ENCODE assay signal across 1 cellular context in genomic region chr17:82205720-82206508, GRCh38.
TF ChIP-seq lines count a peak whose summit lies in the region.

No MANE protein-coding gene starts in this region.

TF ChIP-seq in HepG2, 621 proteins besides CTCF, POLR2A, EP300 and RAD21 (continued from another document and continues in another):
- TF ChIP-seq NFAT5 (CRISPR knock-in tag; IDR thresholded peaks at IDR 0.05) (no peak; the same call in 1 of the 2 replicates), NRL (CRISPR knock-in tag; IDR thresholded peaks at IDR 0.05; ENCODE audit: borderline replicate concordance) (no peak), MTF1 (CRISPR knock-in tag; IDR thresholded peaks at IDR 0.05) (no peak), ZNF619 (CRISPR knock-in tag; IDR thresholded peaks at IDR 0.05) (0 out of 2 replicates have a peak, but pooled peaks have one; percentile 41), NR1H2 (CRISPR knock-in tag; IDR thresholded peaks at IDR 0.05; ENCODE audit: borderline replicate concordance, low read depth) (no peak), ZNF138 (CRISPR knock-in tag; IDR thresholded peaks at IDR 0.05; ENCODE audit: low read depth) (no peak), TP53 (CRISPR knock-in tag; conservative IDR thresholded peaks at IDR 0.05) (peak; percentile 34; the same call in 1 of the 2 replicates), ZNF276 (CRISPR knock-in tag; IDR thresholded peaks at IDR 0.05; ENCODE audit: low read depth) (no peak), ZMAT5 (CRISPR knock-in tag; IDR thresholded peaks at IDR 0.05; ENCODE audit: borderline replicate concordance, low read depth) (no peak), YEATS4 (CRISPR knock-in tag; IDR thresholded peaks at IDR 0.05; ENCODE audit: borderline replicate concordance) (0 out of 2 replicates have a peak, but pooled peaks have one; percentile 22), TCF7L2 (IDR thresholded peaks at IDR 0.05; ENCODE audit: low read depth, low read length) (no peak), ZBTB10 (CRISPR knock-in tag; IDR thresholded peaks at IDR 0.05; ENCODE audit: borderline replicate concordance) (0 out of 2 replicates have a peak, but pooled peaks have one; percentile 33), ARID3A (IDR thresholded peaks at IDR 0.05; ENCODE audit: low read depth, low read length) (0 out of 2 replicates have a peak, but pooled peaks have one; percentile 42), ZNF407 (CRISPR knock-in tag; IDR thresholded peaks at IDR 0.05; ENCODE audit: not compliant biosample characterization) (peak; percentile 41), ZNF776 (CRISPR knock-in tag; IDR thresholded peaks at IDR 0.05) (no peak), ZNF234 (CRISPR knock-in tag; conservative IDR thresholded peaks at IDR 0.05) (no peak), HMG20B (CRISPR knock-in tag; conservative IDR thresholded peaks at IDR 0.05) (no peak), RFX5 (IDR thresholded peaks at IDR 0.05; ENCODE audit: low read depth, low read length) (no peak), ZSCAN29 (CRISPR knock-in tag; conservative IDR thresholded peaks at IDR 0.05) (no peak), CSRNP1 (CRISPR knock-in tag; IDR thresholded peaks at IDR 0.05) (no peak), IRX3 (CRISPR knock-in tag; IDR thresholded peaks at IDR 0.05; ENCODE audit: borderline replicate concordance, low read depth) (no peak), RORA (CRISPR knock-in tag; IDR thresholded peaks at IDR 0.05) (no peak), ZBTB42 (CRISPR knock-in tag; IDR thresholded peaks at IDR 0.05) (peak; percentile 81; the same call in 1 of the 2 replicates), ZNF839 (CRISPR knock-in tag; IDR thresholded peaks at IDR 0.05; ENCODE audit: borderline replicate concordance) (peak; percentile 2; the same call in 1 of the 2 replicates), POLR2AphosphoS5 (IDR thresholded peaks at IDR 0.05; ENCODE audit: low read depth, low read length) (peak; percentile 58), ZBTB21 (CRISPR knock-in tag; IDR thresholded peaks at IDR 0.05) (peak; percentile 59; the same call in 1 of the 2 replicates), ZSCAN25 (CRISPR knock-in tag; IDR thresholded peaks at IDR 0.05) (peak; percentile 72; the same call in 1 of the 2 replicates), NFIB (CRISPR knock-in tag; IDR thresholded peaks at IDR 0.05; ENCODE audit: borderline replicate concordance) (no peak), ZFY (CRISPR knock-in tag; IDR thresholded peaks at IDR 0.05) (peak; percentile 84), MAFK (conservative IDR thresholded peaks at IDR 0.05 in 1 of 2, IDR thresholded peaks at IDR 0.05 in 1 of 2; ENCODE audit: low read length in 2 of 2) (peak; percentile 75 to 90), ATAD3A (CRISPR knock-in tag; IDR thresholded peaks at IDR 0.05) (no peak), ZNF564 (CRISPR knock-in tag; IDR thresholded peaks at IDR 0.05) (no peak), MNT (IDR thresholded peaks at IDR 0.05) (no peak)
